ENCODE assay signal across 27 cellular contexts in the genomic region with DNA sequence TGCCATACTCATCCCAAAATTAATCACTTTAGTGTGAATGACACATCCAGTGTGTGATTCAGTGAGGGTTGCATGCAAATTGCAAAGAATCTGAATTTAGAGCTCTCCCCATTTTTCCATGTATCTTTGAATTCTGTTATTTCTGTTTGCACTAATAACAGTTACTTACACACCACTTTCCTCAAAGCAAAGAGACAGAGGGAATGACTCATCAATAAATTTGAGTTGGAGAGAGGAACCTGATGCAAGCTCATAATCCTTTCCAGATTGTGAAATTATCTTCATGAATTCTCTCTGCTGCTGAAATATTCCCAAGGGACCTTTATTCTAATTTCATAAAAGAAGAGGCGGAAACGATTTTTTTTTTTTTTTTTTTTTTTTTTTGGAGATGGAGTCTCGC.
DNase-seq lines count a peak whose midpoint lies in the region; FAIRE-seq and TF ChIP-seq lines count a peak whose summit lies in the region.
"Had no signal": no experiment of that assay in that cellular context is flagged by ENCODE, and none has a peak within 500 bp of the region (broad histone marks: within the 10 kb centered on the region; RNA-seq: fewer than 3 reads in every experiment).

No MANE protein-coding gene starts in this region.

- H3K4me3 ChIP-seq in WERI-Rb-1 (ENCODE audit: low read depth, low read length) (no peak overlapping the region), small intestine (ENCODE audit: low read depth in 1 of 2, low read length in 2 of 2) (no peak overlapping the region)
- H3K4me3 ChIP-seq: ascending aorta, esophagus muscularis mucosa, HAP-1, neural progenitor cell, psoas muscle, smooth muscle cell had no signal

- WGBS in small intestine, 3 donors: 79 to 87% (median 83%) methylated on average over 2 to 3 of the region's 3 CpGs

- H3K36me3 ChIP-seq in WERI-Rb-1 (no peaks in the 10 kb centered on the region), small intestine (ENCODE audit: control insufficient read depth in 2 of 2, insufficient read depth in 2 of 2, low read length in 2 of 2) (no peaks in the 10 kb centered on the region)
- H3K36me3 ChIP-seq: ascending aorta, esophagus muscularis mucosa, HAP-1, neural progenitor cell had no signal

- DNase-seq in SKM-1 treated with dmso at 0.1 percent for 144 hours (lab: John Stamatoyannopoulos, UW; ENCODE audit: unreplicated experiment): peak; percentile 20
- DNase-seq in SKM-1 (lab: John Stamatoyannopoulos, UW; ENCODE audit: unreplicated experiment): no peak
- peak; percentile 66 for DNase-seq in NCI-H2171 treated with DMSO at 0.1 percent for 48 hours (lab: John Stamatoyannopoulos, UW)
- peak; percentile 4 for DNase-seq in amniotic epithelial cell (ENCODE audit: low read depth)
- DNase-seq in WERI-Rb-1: no peak
- DNase-seq in NCI-H1930 (lab: John Stamatoyannopoulos, UW): no peak
- no peak for DNase-seq in NCI-H345 (lab: John Stamatoyannopoulos, UW)
- DNase-seq in small intestine: no peak
- DNase-seq: activated B cell treated with CpG ODN at 0.5 μM for 24 hours; activated CD8-positive, alpha-beta T cell treated with anti-CD3 and anti-CD28 coated beads, Interleukin-2, amount 10 ng/mL, durations not matched to agents 7 days and 5 days; activated naive CD4-positive, alpha-beta T cell treated with anti-CD3 and anti-CD28 coated beads, Interleukin-2, amount 50 U/mL, for 16 hours; activated T-cell treated with anti-CD3 and anti-CD28 coated beads, Interleukin-2, amount 50 U/mL, for 48 hours; CD4-positive, alpha-beta T cell; cerebellar nuclear complex; DMS153; effector CD8-positive, alpha-beta T cell; NCI-H1092 treated with DMSO at 0.1 percent for 48 hours; NCI-H2107; psoas muscle; stimulated activated CD4-positive, alpha-beta T cell treated with anti-CD3 and anti-CD28 coated beads, Interleukin-4, amount 100 ng/mL, for 4 hours had no signal

- H3K27me3 ChIP-seq in WERI-Rb-1 (ENCODE audit: insufficient read depth, low read depth, severe bottlenecking) (no peaks in the 10 kb centered on the region), small intestine (ENCODE audit: control insufficient read depth in 2 of 2, insufficient read depth in 2 of 2, low read length in 2 of 2) (no peaks in the 10 kb centered on the region)
- H3K27me3 ChIP-seq: ascending aorta, esophagus muscularis mucosa, neural progenitor cell had no signal

- no peak overlapping the region for H3K27ac ChIP-seq in WERI-Rb-1
- H3K27ac ChIP-seq in small intestine (ENCODE audit: low read depth in 1 of 2, low read length in 1 of 2): no peak overlapping the region
- H3K27ac ChIP-seq: ascending aorta, esophagus muscularis mucosa, neural progenitor cell, psoas muscle had no signal

- no peak for TF ChIP-seq CTCF in WERI-Rb-1 (IDR thresholded peaks at IDR 0.05; ENCODE audit: low read depth, low read length)

- H3K4me1 ChIP-seq in small intestine (ENCODE audit: control insufficient read depth in 2 of 2, insufficient read depth in 1 of 2, low read depth in 1 of 2, low read length in 1 of 2): no peaks in the 10 kb centered on the region
- H3K4me1 ChIP-seq: ascending aorta, esophagus muscularis mucosa, HAP-1, neural progenitor cell, psoas muscle had no signal

- no peak for FAIRE-seq in small intestine (lab: Jason Lieb, UNC)
- FAIRE-seq: GM12892, urothelium cell line had no signal

- H3K9me3 ChIP-seq in WERI-Rb-1 (ENCODE audit: severe bottlenecking) (no peaks in the 10 kb centered on the region), small intestine (ENCODE audit: control insufficient read depth, low read depth) (no peaks in the 10 kb centered on the region)
- H3K9me3 ChIP-seq: ascending aorta, esophagus muscularis mucosa, HAP-1, psoas muscle had no signal

Comparison
In these comparisons a context has a peak if more than half of its experiments do, and no peak if none do; other contexts are left out.
1. DNase-seq: peak in SKM-1 treated with dmso at 0.1 percent for 144 hours (single experiment), NCI-H2171 treated with DMSO at 0.1 percent for 48 hours (single experiment) and amniotic epithelial cell (single experiment); none in SKM-1 (single experiment), WERI-Rb-1 (single experiment), NCI-H1930 (0 of 2), NCI-H345 (single experiment) and small intestine (single experiment).